In genomic region chr10:52442576-52442975, GRCh38 we compare ENCODE assay signal across 1 cellular context.
TF ChIP-seq lines count a peak whose summit lies in the region.

No MANE protein-coding gene starts in this region.

TF ChIP-seq in SK-N-SH, 30 proteins besides CTCF, POLR2A, EP300 and RAD21 (continued from another document):
- TF ChIP-seq SMC3 (IDR thresholded peaks at IDR 0.05; ENCODE audit: low read depth, low read length) (no peak), FOXJ3 (CRISPR knock-in tag; IDR thresholded peaks at IDR 0.05) (no peak), FOSL2 (IDR thresholded peaks at IDR 0.05; ENCODE audit: borderline replicate concordance, low read depth) (no peak), MAX (IDR thresholded peaks at IDR 0.05; ENCODE audit: low read depth) (no peak), POLR2AphosphoS5 (IDR thresholded peaks at IDR 0.05; ENCODE audit: low read depth, low read length) (no peak), RCOR1 (IDR thresholded peaks at IDR 0.05; ENCODE audit: low read length) (no peak), MXI1 (IDR thresholded peaks at IDR 0.05; ENCODE audit: low read depth, low read length) (no peak), NFIC (IDR thresholded peaks at IDR 0.05; ENCODE audit: borderline replicate concordance) (no peak), TEAD4 (IDR thresholded peaks at IDR 0.05; ENCODE audit: borderline replicate concordance, insufficient read depth) (no peak), EZH2phosphoT487 (IDR thresholded peaks at IDR 0.05; ENCODE audit: borderline replicate concordance, low read depth) (no peak), SIN3A (IDR thresholded peaks at IDR 0.05; ENCODE audit: borderline replicate concordance, low read depth, low read length) (no peak), TCF12 (IDR thresholded peaks at IDR 0.05) (no peak)
- TF ChIP-seq, protein P1, sequence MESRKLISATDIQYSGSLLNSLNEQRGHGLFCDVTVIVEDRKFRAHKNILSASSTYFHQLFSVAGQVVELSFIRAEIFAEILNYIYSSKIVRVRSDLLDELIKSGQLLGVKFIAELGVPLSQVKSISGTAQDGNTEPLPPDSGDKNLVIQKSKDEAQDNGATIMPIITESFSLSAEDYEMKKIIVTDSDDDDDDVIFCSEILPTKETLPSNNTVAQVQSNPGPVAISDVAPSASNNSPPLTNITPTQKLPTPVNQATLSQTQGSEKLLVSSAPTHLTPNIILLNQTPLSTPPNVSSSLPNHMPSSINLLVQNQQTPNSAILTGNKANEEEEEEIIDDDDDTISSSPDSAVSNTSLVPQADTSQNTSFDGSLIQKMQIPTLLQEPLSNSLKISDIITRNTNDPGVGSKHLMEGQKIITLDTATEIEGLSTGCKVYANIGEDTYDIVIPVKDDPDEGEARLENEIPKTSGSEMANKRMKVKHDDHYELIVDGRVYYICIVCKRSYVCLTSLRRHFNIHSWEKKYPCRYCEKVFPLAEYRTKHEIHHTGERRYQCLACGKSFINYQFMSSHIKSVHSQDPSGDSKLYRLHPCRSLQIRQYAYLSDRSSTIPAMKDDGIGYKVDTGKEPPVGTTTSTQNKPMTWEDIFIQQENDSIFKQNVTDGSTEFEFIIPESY (IDR thresholded peaks at IDR 0.05; ENCODE audit: borderline replicate concordance, low read depth), result no peak
TF ChIP-seq in SK-N-SH: peak in this region for 0.
